Comparison of ENCODE assay signal across 7 cellular contexts in the genomic region with DNA sequence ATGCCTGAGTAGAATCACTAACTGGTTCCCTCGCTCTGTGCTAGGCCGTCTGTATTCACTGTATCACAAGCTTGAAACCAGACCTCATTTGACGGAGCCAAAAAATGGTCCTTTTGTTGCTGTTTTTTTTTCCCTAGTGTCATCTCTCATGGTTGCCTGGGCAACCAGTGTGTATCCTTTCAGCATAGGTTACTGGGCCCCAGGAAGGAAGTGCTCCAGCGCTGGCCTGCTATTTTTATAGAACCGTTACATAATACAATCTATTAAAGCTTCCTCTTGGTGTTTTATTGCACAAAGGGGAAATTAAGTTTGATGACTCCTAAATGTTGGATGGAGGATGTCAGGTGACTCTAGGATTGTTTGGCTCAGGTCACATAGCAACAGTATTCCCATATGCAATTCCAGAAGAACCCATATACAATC.
A peak's percentile ranks its signal among the peaks of the same experiment; 100 is the strongest.
DNase-seq lines count a peak whose midpoint lies in the region; ATAC-seq lines count a peak whose summit lies in the region.

No MANE protein-coding gene starts in this region.

- no peaks in the 10 kb centered on the region for H3K9me3 ChIP-seq in aorta (ENCODE audit: control insufficient read depth, low read length)

- no peak overlapping the region for H3K4me3 ChIP-seq in aorta (ENCODE audit: low read length in 2 of 2)

- H3K27me3 ChIP-seq in aorta (ENCODE audit: control insufficient read depth in 1 of 2, insufficient read depth in 2 of 2, low read length in 1 of 2): no peaks in the 10 kb centered on the region

- intact Hi-C loops in aorta (cut with DNase I): no loop called here

- WGBS in aorta, 2 donors: 46 to 54% methylated on average over 5 of the region's 5 CpGs

- H3K27ac ChIP-seq in aorta (ENCODE audit: low read depth in 1 of 2, low read length in 2 of 2): peak overlapping the region in 1 of 2 donors; percentile 10

- peaks cover 0 to 1% of the 10 kb centered on the region in 2 donors for H3K4me1 ChIP-seq in aorta (ENCODE audit: control insufficient read depth in 1 of 2, insufficient read depth in 2 of 2, low read length in 2 of 2)

- ATAC-seq in GM18517 (IDR thresholded peaks at IDR 0.05; ENCODE audit: unreplicated experiment) (peak; percentile 77), HG03175 (IDR thresholded peaks at IDR 0.05; ENCODE audit: unreplicated experiment) (peak; percentile 80), aorta (ENCODE audit: low FRiP score) (peak; percentile 79)

- no peaks in the 10 kb centered on the region for H3K36me3 ChIP-seq in aorta (ENCODE audit: control insufficient read depth in 1 of 2, insufficient read depth in 2 of 2, low read length in 1 of 2)

- peak; percentile 82 for DNase-seq in SIG-M5 (lab: John Stamatoyannopoulos, UW)
- peak; percentile 32 for DNase-seq in effector CD8-positive, alpha-beta T cell (lab: John Stamatoyannopoulos, UW)
- peak; percentile 79 for DNase-seq in mucosa of gallbladder (ENCODE audit: low spot score)
- DNase-seq in aorta: peak in 1 of 2 donors; percentile 84
- DNase-seq in AG08396 (ENCODE audit: low spot score): no peak
